Comparison of ENCODE assay signal across 8 cellular contexts in the genomic region with DNA sequence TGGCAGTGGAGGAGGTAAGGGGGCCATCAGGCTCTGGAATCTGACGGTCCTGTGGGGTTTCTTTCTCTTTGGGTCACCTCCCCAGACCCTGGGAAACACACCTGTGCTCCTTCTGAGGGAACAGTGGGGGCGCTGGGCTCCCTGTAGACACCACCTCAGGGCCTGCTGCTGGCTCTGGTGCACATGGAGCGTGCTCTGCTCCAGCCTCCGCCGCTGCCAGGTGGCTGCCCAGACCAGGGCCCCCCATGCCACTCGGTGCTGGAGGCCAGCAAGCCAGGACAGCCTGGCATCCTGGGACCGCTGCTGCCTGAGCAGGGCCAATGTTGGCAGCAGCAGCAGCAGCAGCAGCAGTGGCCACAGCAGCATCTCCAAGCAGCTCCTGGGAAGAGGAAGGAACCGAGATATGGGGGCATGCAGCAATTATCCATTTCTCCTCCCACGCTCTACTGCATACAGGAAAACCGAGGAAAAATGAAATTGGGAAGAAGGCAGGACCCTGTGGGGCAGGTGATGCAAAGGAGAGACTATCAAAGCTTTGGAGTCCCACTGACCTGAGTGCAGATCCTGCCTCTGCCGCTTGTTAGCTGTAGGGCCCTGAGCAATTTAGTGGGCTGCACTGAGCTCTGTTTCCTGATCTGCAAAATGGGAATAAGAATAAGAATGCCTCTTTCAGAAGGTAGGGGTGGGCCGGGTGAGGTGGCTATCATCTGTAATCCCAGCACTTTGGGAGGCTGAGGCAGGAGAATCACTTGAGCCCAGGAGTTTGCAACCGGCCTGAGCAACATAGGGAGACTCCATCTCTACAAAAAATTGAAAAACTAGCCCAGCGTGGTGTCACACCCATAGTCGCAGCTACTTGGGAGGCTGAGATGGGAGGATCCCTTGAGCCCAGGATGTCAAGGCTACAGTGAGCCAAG. TPM values are rescaled to one million over a fixed set of nuclear protein-coding genes. Genes with fewer than 3 reads are reported as not detected.
DNase-seq lines count a peak whose midpoint lies in the region; ATAC-seq and TF ChIP-seq lines count a peak whose summit lies in the region.

No MANE protein-coding gene starts in this region.

- TF ChIP-seq CTCF in Loucy (conservative IDR thresholded peaks at IDR 0.05; ENCODE audit: low read length) (no peak), neural crest cell (conservative IDR thresholded peaks at IDR 0.05) (no peak)

- H3K9me3 Mint-ChIP-seq in neural crest cell: no peaks in the 10 kb centered on the region

- H3K4me2 ChIP-seq in BLaER1 treated with 17β-estradiol and CSF1 and Interleukin-3, amounts not matched to agents 10 nM and 100 nM: peak overlapping the region; percentile 78 to 100 (median 96)
- peak overlapping the region; percentile 91 for H3K4me2 ChIP-seq in Loucy (ENCODE audit: low read depth, low read length, poor library complexity, severe bottlenecking)

- no peaks in the 10 kb centered on the region for H3K36me3 Mint-ChIP-seq in neural crest cell (ENCODE audit: low read depth)

- H3K4me3 ChIP-seq in BLaER1 treated with 17β-estradiol and CSF1 and Interleukin-3, amounts not matched to agents 10 nM and 100 nM: peak overlapping the region; percentile 67 to 84 (median 70)
- H3K4me3 ChIP-seq in Loucy (ENCODE audit: low read length, poor library complexity, severe bottlenecking): peak overlapping the region; percentile 95
- H3K4me3 ChIP-seq in duodenal mucosa (ENCODE audit: low read depth in 1 of 2, low read length in 2 of 2): peak overlapping the region; percentile 96 to 100

- peak overlapping the region; percentile 75 to 89 (median 82) for H3K27ac ChIP-seq in BLaER1 treated with 17β-estradiol and CSF1 and Interleukin-3, amounts not matched to agents 10 nM and 100 nM
- H3K27ac ChIP-seq in duodenal mucosa (ENCODE audit: low read depth, low read length): no peak overlapping the region

- no peaks in the 10 kb centered on the region for H3K27me3 Mint-ChIP-seq in neural crest cell (ENCODE audit: low read depth)

- peaks cover 14% of the 10 kb centered on the region for H3K4me1 Mint-ChIP-seq in neural crest cell

- H3K4me3 Mint-ChIP-seq in neural crest cell: peak overlapping the region; percentile 90

- H3K9ac ChIP-seq in BLaER1 treated with 17β-estradiol and CSF1 and Interleukin-3, amounts not matched to agents 10 nM and 100 nM: peak overlapping the region; percentile 71 to 89 (median 81)
- H3K9ac ChIP-seq in Loucy (ENCODE audit: low read depth, low read length, poor library complexity, severe bottlenecking): peak overlapping the region; percentile 80
- peak overlapping the region; percentile 81 to 99 for H3K9ac ChIP-seq in duodenal mucosa (ENCODE audit: low read depth in 1 of 2, low read length in 2 of 2)

- H4K20me1 ChIP-seq in BLaER1 treated with 17β-estradiol and CSF1 and Interleukin-3, amounts not matched to agents 10 nM and 100 nM: no peaks in the 10 kb centered on the region
- H4K20me1 ChIP-seq in Loucy (ENCODE audit: insufficient read depth, low read length, poor library complexity, severe bottlenecking): no peaks in the 10 kb centered on the region

- no peak for DNase-seq in neural crest cell (ENCODE audit: low read depth, low spot score)
- no peak for DNase-seq in anterior cingulate cortex (lab: John Stamatoyannopoulos, UW)
- DNase-seq in NCI-H2227 treated with DMSO at 0.1 percent for 48 hours (lab: John Stamatoyannopoulos, UW): no peak
- DNase-seq in epidermal melanocyte (ENCODE audit: insufficient read length, low spot score): no peak

- H3K9me2 ChIP-seq in Loucy (replicated peaks; ENCODE audit: low read depth, low read length): no peaks in the 10 kb centered on the region

- H3K27me3 ChIP-seq in BLaER1 treated with 17β-estradiol and CSF1 and Interleukin-3, amounts not matched to agents 10 nM and 100 nM: no peaks in the 10 kb centered on the region
- H3K27me3 ChIP-seq in Loucy (ENCODE audit: insufficient read depth, low read length, poor library complexity, severe bottlenecking) (no peaks in the 10 kb centered on the region), duodenal mucosa (ENCODE audit: control insufficient read depth in 1 of 2, insufficient read depth in 2 of 2, low read length in 2 of 2) (no peaks in the 10 kb centered on the region)

- peaks cover 0 to 13% (median 0%) of the 10 kb centered on the region in 11 experiments; a peak in 3 of 22 replicates for H3K36me3 ChIP-seq in BLaER1 treated with 17β-estradiol and CSF1 and Interleukin-3, amounts not matched to agents 10 nM and 100 nM
- no peaks in the 10 kb centered on the region for H3K36me3 ChIP-seq in Loucy (ENCODE audit: insufficient read depth, low read length)
- H3K36me3 ChIP-seq in duodenal mucosa (ENCODE audit: control insufficient read depth in 1 of 2, insufficient read depth in 2 of 2, low read length in 2 of 2): no peaks in the 10 kb centered on the region

- ATAC-seq in HG02642 (IDR thresholded peaks at IDR 0.05; ENCODE audit: poor library complexity, unreplicated experiment): no peak

- no peaks in the 10 kb centered on the region for H3K9me3 ChIP-seq in BLaER1 treated with 17β-estradiol and CSF1 and Interleukin-3, amounts not matched to agents 10 nM and 100 nM (replicated peaks in 1 of 11)
- no peaks in the 10 kb centered on the region for H3K9me3 ChIP-seq in Loucy (ENCODE audit: insufficient read depth, low read depth, low read length)
- no peaks in the 10 kb centered on the region for H3K9me3 ChIP-seq in duodenal mucosa (ENCODE audit: control insufficient read depth in 1 of 2, low read length in 2 of 2)

- H2AFZ ChIP-seq in Loucy (ENCODE audit: low read length): peak overlapping the region; percentile 94

- peaks cover 34 to 59% (median 54%) of the 10 kb centered on the region in 10 experiments for H3K4me1 ChIP-seq in BLaER1 treated with 17β-estradiol and CSF1 and Interleukin-3, amounts not matched to agents 10 nM and 100 nM
- peaks cover 12% of the 10 kb centered on the region for H3K4me1 ChIP-seq in Loucy (ENCODE audit: insufficient read depth, low read length, poor library complexity, severe bottlenecking)
- peaks cover 6 to 18% of the 10 kb centered on the region in 2 donors for H3K4me1 ChIP-seq in duodenal mucosa (ENCODE audit: control insufficient read depth in 1 of 2, insufficient read depth in 2 of 2, low read length in 2 of 2)

- H3K27ac Mint-ChIP-seq in neural crest cell (ENCODE audit: unreplicated experiment): no peak overlapping the region

- H3K79me2 ChIP-seq in Loucy (ENCODE audit: insufficient read depth, low read length): peaks cover 10% of the 10 kb centered on the region; the same call in 1 of the 2 replicates

- H3F3A ChIP-seq in Loucy (ENCODE audit: low read depth): no peaks in the 10 kb centered on the region

RNA-seq across cellular contexts. Expression of gene GHDC, which starts 0.8 kb away (rescaled TPM):
- total RNA-seq in neural crest cell: 8.4 and 8.8 TPM in 2 replicates

RNA-seq across cellular contexts. Expression of gene HCRT, which starts 8.2 kb away (rescaled TPM):
- 0.47 TPM in 1 of 2 replicates, not detected in the other for total RNA-seq in neural crest cell

RNA-seq across cellular contexts. Expression of gene KCNH4, which starts 12.5 kb away (rescaled TPM):
- 0.05 and 0.14 TPM in 2 replicates for total RNA-seq in neural crest cell

RNA-seq across cellular contexts. Expression of gene RAB5C, which starts 38.7 kb away (rescaled TPM):
- total RNA-seq in neural crest cell: 97.6 and 99.0 TPM in 2 replicates
